ENCODE assay signal across 1 cellular context in the genomic region with DNA sequence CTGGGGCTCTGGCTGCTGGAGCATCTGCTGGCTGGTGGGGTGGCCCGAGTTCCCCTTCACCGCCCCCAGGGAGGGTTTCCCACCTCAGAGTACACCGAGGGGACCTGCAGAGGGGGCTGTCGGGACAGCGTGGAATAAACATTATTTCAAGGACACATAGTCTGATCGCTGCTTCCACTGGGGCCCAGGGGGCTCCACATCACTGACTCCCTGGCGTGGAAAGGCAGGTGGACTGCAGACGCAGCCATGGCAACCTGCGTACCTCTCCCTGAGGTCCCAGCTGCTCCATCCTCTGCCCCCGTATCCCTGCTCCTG.
TF ChIP-seq lines count a peak whose summit lies in the region.

No MANE protein-coding gene starts in this region.

TF ChIP-seq in HepG2, 621 proteins besides CTCF, POLR2A, EP300 and RAD21 (continued from another document):
- TF ChIP-seq, protein P1, sequence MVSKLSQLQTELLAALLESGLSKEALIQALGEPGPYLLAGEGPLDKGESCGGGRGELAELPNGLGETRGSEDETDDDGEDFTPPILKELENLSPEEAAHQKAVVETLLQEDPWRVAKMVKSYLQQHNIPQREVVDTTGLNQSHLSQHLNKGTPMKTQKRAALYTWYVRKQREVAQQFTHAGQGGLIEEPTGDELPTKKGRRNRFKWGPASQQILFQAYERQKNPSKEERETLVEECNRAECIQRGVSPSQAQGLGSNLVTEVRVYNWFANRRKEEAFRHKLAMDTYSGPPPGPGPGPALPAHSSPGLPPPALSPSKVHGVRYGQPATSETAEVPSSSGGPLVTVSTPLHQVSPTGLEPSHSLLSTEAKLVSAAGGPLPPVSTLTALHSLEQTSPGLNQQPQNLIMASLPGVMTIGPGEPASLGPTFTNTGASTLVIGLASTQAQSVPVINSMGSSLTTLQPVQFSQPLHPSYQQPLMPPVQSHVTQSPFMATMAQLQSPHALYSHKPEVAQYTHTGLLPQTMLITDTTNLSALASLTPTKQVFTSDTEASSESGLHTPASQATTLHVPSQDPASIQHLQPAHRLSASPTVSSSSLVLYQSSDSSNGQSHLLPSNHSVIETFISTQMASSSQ (IDR thresholded peaks at IDR 0.05; ENCODE audit: low read depth) = no peak
- TF ChIP-seq, protein P1 (CRISPR knock-in tag; IDR thresholded peaks at IDR 0.05; ENCODE audit: borderline replicate concordance) = no peak
- TF ChIP-seq NFATC3 (CRISPR knock-in tag; IDR thresholded peaks at IDR 0.05) (no peak), ZNF337 (CRISPR knock-in tag; IDR thresholded peaks at IDR 0.05; ENCODE audit: borderline replicate concordance, low read depth) (no peak)
